1 cellular context compared by ENCODE assay signal in genomic region chr3:105140899-105141367, GRCh38.
TF ChIP-seq lines count a peak whose summit lies in the region.

No MANE protein-coding gene starts in this region.

TF ChIP-seq in GM12878, 131 proteins besides CTCF, POLR2A, EP300 and RAD21 (continued from another document):
- TF ChIP-seq ZNF687 (IDR thresholded peaks at IDR 0.05) (no peak), SUPT20H (IDR thresholded peaks at IDR 0.05; ENCODE audit: borderline replicate concordance, control insufficient read depth, low read depth, low read length) (no peak), PKNOX1 (IDR thresholded peaks at IDR 0.05) (no peak), NR2F1 (conservative IDR thresholded peaks at IDR 0.05) (no peak), RBBP5 (conservative IDR thresholded peaks at IDR 0.05) (no peak), CBX5 (IDR thresholded peaks at IDR 0.05; ENCODE audit: low read depth) (no peak), YBX1 (IDR thresholded peaks at IDR 0.05) (no peak), ATF2 (IDR thresholded peaks at IDR 0.05; ENCODE audit: low read length) (no peak), TBL1XR1 (IDR thresholded peaks at IDR 0.05; ENCODE audit: low read depth, low read length) (no peak), RAD51 (IDR thresholded peaks at IDR 0.05) (peak; percentile 69; the same call in 1 of the 2 replicates), PAX5 (IDR thresholded peaks at IDR 0.05; ENCODE audit: borderline replicate concordance, low read depth, low read length) (no peak)
